Comparison of ENCODE assay signal across 20 cellular contexts in genomic region chr19:14835011-14835410, GRCh38. TPM values are rescaled to one million over a fixed set of nuclear protein-coding genes. Genes with fewer than 3 reads are reported as not detected.
DNase-seq lines count a peak whose midpoint lies in the region; ATAC-seq and TF ChIP-seq lines count a peak whose summit lies in the region.
"Had no signal": no experiment of that assay in that cellular context is flagged by ENCODE, and none has a peak within 500 bp of the region (broad histone marks: within the 10 kb centered on the region; RNA-seq: fewer than 3 reads in every experiment).

TSS of gene OR7A5 (minus strand) at chr19:14835185. CDS start at chr19:14828241, 6,944 bp downstream.
TSS of gene OR7C1 (minus strand) at chr19:14835185. CDS start at chr19:14800136, 35,049 bp downstream.

- H3K4me3 ChIP-seq in BLaER1 treated with 17β-estradiol and CSF1 and Interleukin-3, amounts not matched to agents 10 nM and 100 nM, result no peak within 1 kb of the TSS
- H3K4me3 ChIP-seq in SJCRH30 (no peak within 1 kb of the TSS), PC-3 (ENCODE audit: low read length) (no peak within 1 kb of the TSS)
- H3K4me3 ChIP-seq: upper lobe of right lung had no signal

- H3K79me2 ChIP-seq in PC-3 (ENCODE audit: low read length), result no peaks in the 10 kb centered on the region

- no TSS peak for BruUV-seq in PC-3 (replicated peaks; lab: Mats Ljungman, UMichigan)

- POLR2A ChIA-PET in PC-3 (lab: Charles Lee; ENCODE audit: unreplicated experiment), result no interaction called here

- H3F3A ChIP-seq in PC-3 (ENCODE audit: low read length, unreplicated experiment), result no peaks in the 10 kb centered on the region

- H3K4me1 ChIP-seq in BLaER1 treated with 17β-estradiol and CSF1 and Interleukin-3, amounts not matched to agents 10 nM and 100 nM, result peaks cover 5 to 26% (median 15%) of the 10 kb centered on the region in 10 experiments; a peak in 18 of 20 replicates
- H3K4me1 ChIP-seq in SJCRH30, result peaks cover 10% of the 10 kb centered on the region
- H3K4me1 ChIP-seq in PC-3 (ENCODE audit: insufficient read depth, low read length), result no peaks in the 10 kb centered on the region
- H3K4me1 ChIP-seq: upper lobe of right lung had no signal

- H3K9me3 ChIP-seq in BLaER1 treated with 17β-estradiol and CSF1 and Interleukin-3, amounts not matched to agents 10 nM and 100 nM (replicated peaks in 1 of 11), result peaks cover 0 to 16% (median 7%) of the 10 kb centered on the region in 11 experiments; a peak in 11 of 22 replicates
- H3K9me3 ChIP-seq in SJCRH30 (replicated peaks) (no peaks in the 10 kb centered on the region), PC-3 (ENCODE audit: low read length) (no peaks in the 10 kb centered on the region)
- H3K9me3 ChIP-seq: upper lobe of right lung had no signal

- intact Hi-C loops in PC-3 (cut with micrococcal nuclease), result no loop called here

- no peak for ATAC-seq in PC-3
- ATAC-seq: HepG2, natural killer cell, upper lobe of right lung had no signal

- peak within 1 kb of the TSS in 8 of 11 experiments; percentile 26 to 68 (median 60); a peak in 15 of 22 replicates for H3K4me2 ChIP-seq in BLaER1 treated with 17β-estradiol and CSF1 and Interleukin-3, amounts not matched to agents 10 nM and 100 nM
- H3K4me2 ChIP-seq in PC-3 (ENCODE audit: low read length), result no peak within 1 kb of the TSS

- TF ChIP-seq CTCF in PC-3 (conservative IDR thresholded peaks at IDR 0.05; ENCODE audit: low read depth, low read length), result no peak

- CTCF ChIA-PET in PC-3 (lab: Charles Lee), result no interaction called here

- no peaks in the 10 kb centered on the region for H4K20me1 ChIP-seq in BLaER1 treated with 17β-estradiol and CSF1 and Interleukin-3, amounts not matched to agents 10 nM and 100 nM
- H4K20me1 ChIP-seq in PC-3 (ENCODE audit: low read length), result no peaks in the 10 kb centered on the region

- no peaks in the 10 kb centered on the region for H3K36me3 ChIP-seq in BLaER1 treated with 17β-estradiol and CSF1 and Interleukin-3, amounts not matched to agents 10 nM and 100 nM
- H3K36me3 ChIP-seq in SJCRH30 (no peaks in the 10 kb centered on the region), PC-3 (ENCODE audit: low read depth, low read length) (no peaks in the 10 kb centered on the region)
- H3K36me3 ChIP-seq: upper lobe of right lung had no signal

- H3K9ac ChIP-seq in BLaER1 treated with 17β-estradiol and CSF1 and Interleukin-3, amounts not matched to agents 10 nM and 100 nM, result no peak within 1 kb of the TSS
- no peak within 1 kb of the TSS for H3K9ac ChIP-seq in PC-3 (ENCODE audit: low read length)

- H3K27me3 ChIP-seq in BLaER1 treated with 17β-estradiol and CSF1 and Interleukin-3, amounts not matched to agents 10 nM and 100 nM, result no peaks in the 10 kb centered on the region
- no peaks in the 10 kb centered on the region; the same call in 1 of the 2 replicates for H3K27me3 ChIP-seq in SJCRH30
- peaks cover 48% of the 10 kb centered on the region for H3K27me3 ChIP-seq in PC-3 (ENCODE audit: low read length)

- H3K27ac ChIP-seq in BLaER1 treated with 17β-estradiol and CSF1 and Interleukin-3, amounts not matched to agents 10 nM and 100 nM, result no peak within 1 kb of the TSS
- no peak within 1 kb of the TSS for H3K27ac ChIP-seq in SJCRH30
- H3K27ac ChIP-seq in PC-3 (ENCODE audit: low read length), result no peak within 1 kb of the TSS
- H3K27ac ChIP-seq: epithelial cell of prostate, upper lobe of right lung had no signal

- peak; percentile 44 to 82 for DNase-seq in SJCRH30
- peak; percentile 2 to 62 for DNase-seq in hippocampal formation (lab: John Stamatoyannopoulos, UW)
- DNase-seq in renal cortical epithelial cell (ENCODE audit: low read depth), result peak; percentile 13
- no peak for DNase-seq in PC-3
- no peak for DNase-seq in NCI-H146 treated with DMSO at 0.1 percent for 48 hours (lab: John Stamatoyannopoulos, UW; ENCODE audit: unreplicated experiment)
- DNase-seq in SHP77 (lab: John Stamatoyannopoulos, UW), result no peak
- no peak for DNase-seq in activated T-cell treated with anti-CD3 and anti-CD28 coated beads, Interleukin-2, amount 50 U/mL, for 48 hours
- DNase-seq: activated effector memory CD4-positive, alpha-beta T cell treated with Interleukin-2 at 50 U/mL for 16 hours; Calu3; natural killer cell; NCI-H2029 treated with DMSO at 0.1 percent for 48 hours; NCI-H526 treated with DMSO at 0.1 percent for 48 hours; OCI-M1; stimulated activated CD4-positive, alpha-beta T cell treated with anti-CD3 and anti-CD28 coated beads, Interleukin-2, amount 100 ng/mL, for 48 hours; SW 1271; upper lobe of right lung had no signal

- no peaks in the 10 kb centered on the region for H3K9me2 ChIP-seq in PC-3 (replicated peaks; ENCODE audit: low read length)

- no peak within 1 kb of the TSS for H2AFZ ChIP-seq in PC-3 (ENCODE audit: low read length)

RNA-seq across cellular contexts. Expression of gene OR7A5, which starts in this region (rescaled TPM):
- total RNA-seq in SJCRH30 (2014; rRNA removed; shearing (Covaris generic)), result not detected in 2 replicates
- not detected in 2 replicates for total RNA-seq in renal cortical epithelial cell
- total RNA-seq in PC-3 (2014; rRNA removed), result not detected in 2 replicates
- total RNA-seq: activated CD8-positive, alpha-beta memory T cell treated with anti-CD3 and anti-CD28 coated beads for 36 hours; Calu3; HepG2; natural killer cell; upper lobe of right lung had no signal

RNA-seq across cellular contexts. Expression of gene OR7C1, which starts in this region (rescaled TPM):
- 0.02 TPM in 1 of 2 replicates, not detected in the other for total RNA-seq in SJCRH30 (2014; rRNA removed; shearing (Covaris generic))
- total RNA-seq in renal cortical epithelial cell (not detected in 2 replicates), PC-3 (2014; rRNA removed) (not detected in 2 replicates)
- total RNA-seq: activated CD8-positive, alpha-beta memory T cell treated with anti-CD3 and anti-CD28 coated beads for 36 hours; Calu3; HepG2; natural killer cell; upper lobe of right lung had no signal

Comparison
In these comparisons a context has a peak if more than half of its experiments do, and no peak if none do; other contexts are left out.
1. Peak in DNase-seq in SJCRH30; RNA of the genes that start here not detected or under 1 TPM.
2. Peak in DNase-seq in renal cortical epithelial cell; RNA of the genes that start here not detected or under 1 TPM.
3. DNase-seq: peak in hippocampal formation (2 of 2); none in PC-3 (single experiment), NCI-H146 treated with DMSO at 0.1 percent for 48 hours (single experiment), SHP77 (0 of 2) and activated T-cell treated with anti-CD3 and anti-CD28 coated beads, Interleukin-2, amount 50 U/mL, for 48 hours (0 of 2).